In the genomic region with DNA sequence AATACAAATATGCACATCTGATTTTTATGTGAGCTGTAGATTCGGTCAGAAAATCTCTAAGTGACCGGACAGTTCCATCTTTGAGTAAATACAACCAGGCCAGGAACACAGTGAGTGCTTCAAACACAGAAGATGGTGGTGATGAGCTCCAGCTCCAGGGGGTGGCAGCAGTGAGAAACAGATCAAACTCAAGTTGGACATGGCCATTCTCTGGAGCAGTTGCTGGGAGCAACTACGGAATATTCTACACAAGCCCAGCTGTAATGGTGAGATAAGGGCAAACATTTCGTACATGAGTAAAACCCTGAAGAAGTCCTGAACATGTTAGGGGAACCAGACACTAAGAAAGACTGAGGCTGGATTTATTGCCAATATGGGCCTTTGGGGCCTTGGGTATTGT, we compare ENCODE assay signal across 11 cellular contexts.
DNase-seq lines count a peak whose midpoint lies in the region; ATAC-seq, FAIRE-seq and TF ChIP-seq lines count a peak whose summit lies in the region.
"Had no signal": no experiment of that assay in that cellular context is flagged by ENCODE, and none has a peak within 500 bp of the region (broad histone marks: within the 10 kb centered on the region; RNA-seq: fewer than 3 reads in every experiment).

No MANE protein-coding gene starts in this region.

- no peaks in the 10 kb centered on the region for H3K36me3 Mint-ChIP-seq in GM23338 (ENCODE audit: low read depth)

- intact Hi-C loops in vagina (cut with DNase I): no loop called here

- H3K4me3 ChIP-seq in GM23338 (no peak overlapping the region), NT2/D1 (ENCODE audit: insufficient read length, low read depth) (no peak overlapping the region), fibroblast of villous mesenchyme (ENCODE audit: low read depth, low read length) (no peak overlapping the region), vagina (no peak overlapping the region)
- H3K4me3 ChIP-seq: adrenal gland, SK-N-MC had no signal

- no peaks in the 10 kb centered on the region for H3K9me2 ChIP-seq in GM23338 (ENCODE audit: insufficient read depth)

- no peak overlapping the region for H2AFZ ChIP-seq in GM23338

- no peaks in the 10 kb centered on the region for H3K27me3 Mint-ChIP-seq in GM23338 (ENCODE audit: insufficient read depth, low read depth, poor library complexity)

- H3K4me3 Mint-ChIP-seq in GM23338: no peak overlapping the region

- no peak overlapping the region for H3K9ac ChIP-seq in NT2/D1 (ENCODE audit: insufficient read length, low read depth)

- no peaks in the 10 kb centered on the region for H4K20me1 ChIP-seq in GM23338 (replicated peaks; ENCODE audit: insufficient read depth)

- no peaks in the 10 kb centered on the region for H3K79me2 ChIP-seq in GM23338 (replicated peaks; ENCODE audit: insufficient read depth)

- DNase-seq in ACHN (peak; percentile 28), GM23338 (ENCODE audit: low spot score) (peak; percentile 77), NT2/D1 (ENCODE audit: low read depth, low spot score) (peak; percentile 44), fibroblast of villous mesenchyme (ENCODE audit: low read depth) (no peak), NCI-H526 treated with DMSO at 0.1 percent for 48 hours (lab: John Stamatoyannopoulos, UW) (no peak), vagina (ENCODE audit: extremely low spot score in 2 of 2) (no peak), ureter (ENCODE audit: low spot score) (no peak), frontal cortex (ENCODE audit: low spot score in 2 of 2) (no peak)
- DNase-seq: DMS79 had no signal

- H3F3A ChIP-seq in GM23338 (replicated peaks; ENCODE audit: low read depth): no peaks in the 10 kb centered on the region

- H3K4me1 ChIP-seq in GM23338 (ENCODE audit: insufficient read depth) (peaks cover 7% of the 10 kb centered on the region; the same call in 1 of the 2 replicates), NT2/D1 (ENCODE audit: insufficient read depth, insufficient read length) (no peaks in the 10 kb centered on the region), vagina (no peaks in the 10 kb centered on the region)
- H3K4me1 ChIP-seq: adrenal gland had no signal

- in situ Hi-C loops in ACHN (cut with HindIII; ENCODE audit: low pct_ligation_motif_present, low pct_unique_long_range_greater_than_20kb, low sequenced_read_pairs): no loop called here

- no peak overlapping the region for H3K27ac ChIP-seq in GM23338 (ENCODE audit: low read depth)
- H3K27ac ChIP-seq in vagina: no peak overlapping the region
- H3K27ac ChIP-seq: adrenal gland, SK-N-MC had no signal

- TF ChIP-seq CTCF in GM23338 (conservative IDR thresholded peaks at IDR 0.05; ENCODE audit: low read depth in 2 of 2) (peak; percentile 62 to 81), fibroblast of villous mesenchyme (IDR thresholded peaks at IDR 0.05; ENCODE audit: insufficient read depth, low read depth, low read length) (peak; percentile 3), vagina (IDR thresholded peaks at IDR 0.05) (no peak)

- H3K9me3 ChIP-seq in NT2/D1 (ENCODE audit: insufficient read depth, low read length) (no peaks in the 10 kb centered on the region), vagina (no peaks in the 10 kb centered on the region)
- H3K9me3 ChIP-seq: adrenal gland had no signal

- no peak for TF ChIP-seq POLR2A in vagina (IDR thresholded peaks at IDR 0.05)

- H3K27ac Mint-ChIP-seq in GM23338: no peak overlapping the region

- no peak overlapping the region for H3K4me2 ChIP-seq in GM23338

- H3K36me3 ChIP-seq in GM23338 (ENCODE audit: insufficient read depth) (no peaks in the 10 kb centered on the region), NT2/D1 (ENCODE audit: insufficient read depth, insufficient read length, low read length) (no peaks in the 10 kb centered on the region), vagina (no peaks in the 10 kb centered on the region)
- H3K36me3 ChIP-seq: adrenal gland had no signal

- peak; percentile 88 for ATAC-seq in GM23338

- H3K27me3 ChIP-seq in GM23338 (ENCODE audit: insufficient read depth) (no peaks in the 10 kb centered on the region), NT2/D1 (ENCODE audit: insufficient read depth, insufficient read length) (no peaks in the 10 kb centered on the region), vagina (no peaks in the 10 kb centered on the region)
- H3K27me3 ChIP-seq: adrenal gland had no signal

- H3K4me1 Mint-ChIP-seq in GM23338: peaks cover 19% of the 10 kb centered on the region

- no peak for FAIRE-seq in frontal cortex (lab: Jason Lieb, UNC)

- no peaks in the 10 kb centered on the region for H3K9me3 Mint-ChIP-seq in GM23338

TF ChIP-seq in GM23338, 12 proteins besides CTCF, POLR2A, EP300 and RAD21:
- no peak for TF ChIP-seq ZNF114 (CRISPR knock-in tag; IDR thresholded peaks at IDR 0.05)
- TF ChIP-seq, protein P1, sequence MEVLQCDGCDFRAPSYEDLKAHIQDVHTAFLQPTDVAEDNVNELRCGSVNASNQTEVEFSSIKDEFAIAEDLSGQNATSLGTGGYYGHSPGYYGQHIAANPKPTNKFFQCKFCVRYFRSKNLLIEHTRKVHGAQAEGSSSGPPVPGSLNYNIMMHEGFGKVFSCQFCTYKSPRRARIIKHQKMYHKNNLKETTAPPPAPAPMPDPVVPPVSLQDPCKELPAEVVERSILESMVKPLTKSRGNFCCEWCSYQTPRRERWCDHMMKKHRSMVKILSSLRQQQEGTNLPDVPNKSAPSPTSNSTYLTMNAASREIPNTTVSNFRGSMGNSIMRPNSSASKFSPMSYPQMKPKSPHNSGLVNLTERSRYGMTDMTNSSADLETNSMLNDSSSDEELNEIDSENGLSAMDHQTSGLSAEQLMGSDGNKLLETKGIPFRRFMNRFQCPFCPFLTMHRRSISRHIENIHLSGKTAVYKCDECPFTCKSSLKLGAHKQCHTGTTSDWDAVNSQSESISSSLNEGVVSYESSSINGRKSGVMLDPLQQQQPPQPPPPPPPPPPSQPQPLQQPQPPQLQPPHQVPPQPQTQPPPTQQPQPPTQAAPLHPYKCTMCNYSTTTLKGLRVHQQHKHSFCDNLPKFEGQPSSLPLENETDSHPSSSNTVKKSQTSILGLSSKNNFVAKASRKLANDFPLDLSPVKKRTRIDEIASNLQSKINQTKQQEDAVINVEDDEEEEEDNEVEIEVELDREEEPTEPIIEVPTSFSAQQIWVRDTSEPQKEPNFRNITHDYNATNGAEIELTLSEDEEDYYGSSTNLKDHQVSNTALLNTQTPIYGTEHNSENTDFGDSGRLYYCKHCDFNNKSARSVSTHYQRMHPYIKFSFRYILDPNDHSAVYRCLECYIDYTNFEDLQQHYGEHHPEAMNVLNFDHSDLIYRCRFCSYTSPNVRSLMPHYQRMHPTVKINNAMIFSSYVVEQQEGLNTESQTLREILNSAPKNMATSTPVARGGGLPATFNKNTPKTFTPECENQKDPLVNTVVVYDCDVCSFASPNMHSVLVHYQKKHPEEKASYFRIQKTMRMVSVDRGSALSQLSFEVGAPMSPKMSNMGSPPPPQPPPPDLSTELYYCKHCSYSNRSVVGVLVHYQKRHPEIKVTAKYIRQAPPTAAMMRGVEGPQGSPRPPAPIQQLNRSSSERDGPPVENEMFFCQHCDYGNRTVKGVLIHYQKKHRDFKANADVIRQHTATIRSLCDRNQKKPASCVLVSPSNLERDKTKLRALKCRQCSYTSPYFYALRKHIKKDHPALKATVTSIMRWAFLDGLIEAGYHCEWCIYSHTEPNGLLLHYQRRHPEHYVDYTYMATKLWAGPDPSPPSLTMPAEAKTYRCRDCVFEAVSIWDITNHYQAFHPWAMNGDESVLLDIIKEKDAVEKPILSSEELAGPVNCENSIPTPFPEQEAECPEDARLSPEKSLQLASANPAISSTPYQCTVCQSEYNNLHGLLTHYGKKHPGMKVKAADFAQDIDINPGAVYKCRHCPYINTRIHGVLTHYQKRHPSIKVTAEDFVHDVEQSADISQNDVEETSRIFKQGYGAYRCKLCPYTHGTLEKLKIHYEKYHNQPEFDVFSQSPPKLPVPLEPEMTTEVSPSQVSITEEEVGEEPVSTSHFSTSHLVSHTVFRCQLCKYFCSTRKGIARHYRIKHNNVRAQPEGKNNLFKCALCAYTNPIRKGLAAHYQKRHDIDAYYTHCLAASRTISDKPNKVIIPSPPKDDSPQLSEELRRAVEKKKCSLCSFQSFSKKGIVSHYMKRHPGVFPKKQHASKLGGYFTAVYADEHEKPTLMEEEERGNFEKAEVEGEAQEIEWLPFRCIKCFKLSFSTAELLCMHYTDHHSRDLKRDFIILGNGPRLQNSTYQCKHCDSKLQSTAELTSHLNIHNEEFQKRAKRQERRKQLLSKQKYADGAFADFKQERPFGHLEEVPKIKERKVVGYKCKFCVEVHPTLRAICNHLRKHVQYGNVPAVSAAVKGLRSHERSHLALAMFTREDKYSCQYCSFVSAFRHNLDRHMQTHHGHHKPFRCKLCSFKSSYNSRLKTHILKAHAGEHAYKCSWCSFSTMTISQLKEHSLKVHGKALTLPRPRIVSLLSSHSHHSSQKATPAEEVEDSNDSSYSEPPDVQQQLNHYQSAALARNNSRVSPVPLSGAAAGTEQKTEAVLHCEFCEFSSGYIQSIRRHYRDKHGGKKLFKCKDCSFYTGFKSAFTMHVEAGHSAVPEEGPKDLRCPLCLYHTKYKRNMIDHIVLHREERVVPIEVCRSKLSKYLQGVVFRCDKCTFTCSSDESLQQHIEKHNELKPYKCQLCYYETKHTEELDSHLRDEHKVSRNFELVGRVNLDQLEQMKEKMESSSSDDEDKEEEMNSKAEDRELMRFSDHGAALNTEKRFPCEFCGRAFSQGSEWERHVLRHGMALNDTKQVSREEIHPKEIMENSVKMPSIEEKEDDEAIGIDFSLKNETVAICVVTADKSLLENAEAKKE (CRISPR knock-in tag; IDR thresholded peaks at IDR 0.05): peak; percentile 40; the same call in 1 of the 2 replicates

Comparison
In these comparisons a context has a peak if more than half of its experiments do, and no peak if none do; other contexts are left out.
1. DNase-seq: peak in ACHN (single experiment), GM23338 (single experiment) and NT2/D1 (single experiment); none in fibroblast of villous mesenchyme (single experiment), NCI-H526 treated with DMSO at 0.1 percent for 48 hours (single experiment), vagina (0 of 2), ureter (single experiment) and frontal cortex (0 of 2).
2. CTCF ChIP-seq: peak in GM23338 (2 of 2) and fibroblast of villous mesenchyme (single experiment); none in vagina (0 of 3).